ENCODE assay signal across 1 cellular context in genomic region chr12:108560752-108561719, GRCh38.
TF ChIP-seq lines count a peak whose summit lies in the region.

Gene SART3 (minus strand): TSS chr12:108561173. CDS start chr12:108561154, 19 bp downstream.

TF ChIP-seq in SK-N-SH, 30 proteins besides CTCF, POLR2A, EP300 and RAD21 (continued from another document):
- TF ChIP-seq FOXJ3 (CRISPR knock-in tag; IDR thresholded peaks at IDR 0.05) (no peak), RXRA (IDR thresholded peaks at IDR 0.05; ENCODE audit: borderline replicate concordance, low read depth) (no peak), GABPA (IDR thresholded peaks at IDR 0.05; ENCODE audit: low read depth) (peak; percentile 89), YY1 (IDR thresholded peaks at IDR 0.05; ENCODE audit: low read depth) (peak; percentile 98), MAX (IDR thresholded peaks at IDR 0.05; ENCODE audit: low read depth) (peak; percentile 46; the same call in 1 of the 2 replicates), FOSL2 (IDR thresholded peaks at IDR 0.05; ENCODE audit: borderline replicate concordance, low read depth) (no peak), ELF1 (IDR thresholded peaks at IDR 0.05) (peak; percentile 83), USF1 (IDR thresholded peaks at IDR 0.05; ENCODE audit: borderline replicate concordance, low read depth) (no peak), POLR2AphosphoS5 (IDR thresholded peaks at IDR 0.05; ENCODE audit: low read depth, low read length) (peak; percentile 82), USF2 (IDR thresholded peaks at IDR 0.05; ENCODE audit: borderline replicate concordance, low read depth, low read length) (no peak), GATA2 (CRISPR knock-in tag; IDR thresholded peaks at IDR 0.05) (no peak)
